In genomic region chr19:18194208-18194530, GRCh38 we compare ENCODE assay signal across 9 cellular contexts. TPM values are rescaled to one million over a fixed set of nuclear protein-coding genes. Genes with fewer than 3 reads are reported as not detected.
DNase-seq lines count a peak whose midpoint lies in the region; ATAC-seq, FAIRE-seq and TF ChIP-seq lines count a peak whose summit lies in the region.
"Had no signal": no experiment of that assay in that cellular context is flagged by ENCODE, and none has a peak within 500 bp of the region (broad histone marks: within the 10 kb centered on the region; RNA-seq: fewer than 3 reads in every experiment).

No MANE protein-coding gene starts in this region.

- 77% methylated on average over 8 of the region's 8 CpGs for WGBS in mesenchymal stem cell

- H2AFZ ChIP-seq in mesenchymal stem cell (ENCODE audit: low read depth, low read length) = no peak overlapping the region

- H3K9me3 ChIP-seq in right atrium auricular region (no peaks in the 10 kb centered on the region), mesenchymal stem cell (ENCODE audit: control insufficient read depth, low read length) (no peaks in the 10 kb centered on the region), WERI-Rb-1 (ENCODE audit: severe bottlenecking) (no peaks in the 10 kb centered on the region)

- H3K4me2 ChIP-seq in mesenchymal stem cell (ENCODE audit: low read length, poor library complexity, severe bottlenecking) = peak overlapping the region; percentile 66

- peak overlapping the region in 1 of 2 donors; percentile 42 for H3K27ac ChIP-seq in right atrium auricular region
- H3K27ac ChIP-seq in mesenchymal stem cell (ENCODE audit: low read length, poor library complexity, severe bottlenecking) = no peak overlapping the region
- H3K27ac ChIP-seq in WERI-Rb-1 = no peak overlapping the region

- H2BK5ac ChIP-seq in mesenchymal stem cell (ENCODE audit: low read depth, low read length, poor library complexity, severe bottlenecking) = no peak overlapping the region

- FAIRE-seq in D721Med (lab: Jason Lieb, UNC) = no peak

- DNase-seq in right atrium auricular region (ENCODE audit: low spot score) (no peak), Right ventricle myocardium superior (no peak), astrocyte of the cerebellum (ENCODE audit: low read depth) (no peak), mesenchymal stem cell (no peak), D721Med (ENCODE audit: insufficient read length, low spot score) (no peak), WERI-Rb-1 (no peak), RPMI8226 (no peak)
- DNase-seq: hippocampal formation had no signal

- H3K4me3 ChIP-seq in right atrium auricular region = peak overlapping the region; percentile 56 to 96
- peak overlapping the region; percentile 78 for H3K4me3 ChIP-seq in astrocyte of the cerebellum (ENCODE audit: low read depth, low read length)
- H3K4me3 ChIP-seq in mesenchymal stem cell (ENCODE audit: insufficient read depth in 1 of 2, low read depth in 1 of 2, low read length in 2 of 2) = peak overlapping the region in 1 of 2 experiments; percentile 90
- H3K4me3 ChIP-seq in WERI-Rb-1 (ENCODE audit: low read depth, low read length) = no peak overlapping the region

- intact Hi-C loops in Right ventricle myocardium superior (cut with DNase I) = no loop called here

- TF ChIP-seq CTCF in right atrium auricular region (IDR thresholded peaks at IDR 0.05) (no peak), astrocyte of the cerebellum (IDR thresholded peaks at IDR 0.05; ENCODE audit: low read depth, low read length, missing control alignments) (no peak), D721Med (IDR thresholded peaks at IDR 0.05; ENCODE audit: insufficient read depth, missing control alignments) (no peak), WERI-Rb-1 (IDR thresholded peaks at IDR 0.05; ENCODE audit: low read depth, low read length) (no peak)

- peak overlapping the region; percentile 91 for H3K9ac ChIP-seq in mesenchymal stem cell (ENCODE audit: low read length)

- H3K27me3 ChIP-seq in right atrium auricular region (no peaks in the 10 kb centered on the region), mesenchymal stem cell (ENCODE audit: control insufficient read depth in 1 of 2, insufficient read depth in 1 of 2, low read length in 2 of 2) (no peaks in the 10 kb centered on the region), WERI-Rb-1 (ENCODE audit: insufficient read depth, low read depth, severe bottlenecking) (no peaks in the 10 kb centered on the region)

- H3K18ac ChIP-seq in mesenchymal stem cell (ENCODE audit: low read depth in 1 of 2, low read length in 2 of 2) = no peak overlapping the region

- H3K14ac ChIP-seq in mesenchymal stem cell (ENCODE audit: low read length in 2 of 2) = no peak overlapping the region

- no peak overlapping the region for H2AK5ac ChIP-seq in mesenchymal stem cell (ENCODE audit: low read length, severe bottlenecking)

- H3K79me1 ChIP-seq in mesenchymal stem cell (replicated peaks; ENCODE audit: low read length, poor library complexity, severe bottlenecking) = peaks cover 14% of the 10 kb centered on the region

- no peak overlapping the region for H4K8ac ChIP-seq in mesenchymal stem cell (ENCODE audit: low read length)

- H3K36me3 ChIP-seq in right atrium auricular region = peaks cover 29% of the 10 kb centered on the region
- peaks cover 29 to 41% of the 10 kb centered on the region in 2 experiments for H3K36me3 ChIP-seq in mesenchymal stem cell (ENCODE audit: control insufficient read depth in 1 of 2, insufficient read depth in 2 of 2, low read depth in 1 of 2, low read length in 2 of 2)
- H3K36me3 ChIP-seq in WERI-Rb-1 = peaks cover 31% of the 10 kb centered on the region

- H2BK120ac ChIP-seq in mesenchymal stem cell (ENCODE audit: low read depth, low read length) = no peak overlapping the region

- no peak overlapping the region for H2BK15ac ChIP-seq in mesenchymal stem cell (ENCODE audit: low read depth, poor library complexity, severe bottlenecking)

- H4K91ac ChIP-seq in mesenchymal stem cell (ENCODE audit: low read length) = peak overlapping the region; percentile 13

- no peak overlapping the region for H3K23ac ChIP-seq in mesenchymal stem cell (ENCODE audit: low read length in 2 of 2)

- H3K4ac ChIP-seq in mesenchymal stem cell (ENCODE audit: low read depth in 1 of 2, low read length in 2 of 2) = no peak overlapping the region

- no peak for ATAC-seq in Right ventricle myocardium superior (ENCODE audit: poor library complexity)
- ATAC-seq in GM19397 (IDR thresholded peaks at IDR 0.05; ENCODE audit: unreplicated experiment) = no peak

- in situ Hi-C loops in astrocyte of the cerebellum (cut with HindIII; ENCODE audit: low sequenced_read_pairs) = no loop called here

- H3K4me1 ChIP-seq in right atrium auricular region = peaks cover 0 to 22% of the 10 kb centered on the region in 2 donors
- H3K4me1 ChIP-seq in mesenchymal stem cell (ENCODE audit: control insufficient read depth, insufficient read depth, low read depth, low read length) = peaks cover 16% of the 10 kb centered on the region

- no peak overlapping the region for H2BK12ac ChIP-seq in mesenchymal stem cell (ENCODE audit: low read length in 2 of 2)

RNA-seq across cellular contexts. Expression of gene MPV17L2, which starts 1.2 kb away (rescaled TPM):
- total RNA-seq in right atrium auricular region (10 to 100 TPM; 28.3 to 40.8 TPM), Right ventricle myocardium superior (9.4 TPM)
- 19.7 TPM for polyA plus RNA-seq in mesenchymal stem cell (2013, experiment 1 of 2)
- polyA plus RNA-seq in mesenchymal stem cell (2013, experiment 2 of 2) = 20.2 TPM

RNA-seq across cellular contexts. Expression of gene RAB3A, which starts 9.7 kb away (rescaled TPM):
- total RNA-seq in right atrium auricular region (10 to 100 TPM in 1 of 2 donors, 1 to 10 TPM in 1; 8.6 to 27.0 TPM), Right ventricle myocardium superior (26.7 TPM)
- 5.6 TPM for polyA plus RNA-seq in mesenchymal stem cell (2013, experiment 1 of 2)
- polyA plus RNA-seq in mesenchymal stem cell (2013, experiment 2 of 2) = 5.8 TPM

RNA-seq across cellular contexts. Expression of gene IFI30, which starts 20.6 kb away (rescaled TPM):
- total RNA-seq in right atrium auricular region (10 to 100 TPM in 1 of 2 donors, 1 to 10 TPM in 1; 8.1 to 43.2 TPM), Right ventricle myocardium superior (23.1 TPM)
- polyA plus RNA-seq in mesenchymal stem cell (2013, experiment 1 of 2) = 28.4 TPM
- 27.7 TPM for polyA plus RNA-seq in mesenchymal stem cell (2013, experiment 2 of 2)

RNA-seq across cellular contexts. Expression of gene PDE4C, which starts 32.1 kb away (rescaled TPM):
- total RNA-seq in right atrium auricular region = 1 to 10 TPM in 1 of 2 donors, not detected in 1; 1.4 TPM
- 1.8 TPM for total RNA-seq in Right ventricle myocardium superior
- polyA plus RNA-seq in mesenchymal stem cell (2013, experiment 1 of 2) = 0.04 TPM
- polyA plus RNA-seq in mesenchymal stem cell (2013, experiment 2 of 2) = not detected

RNA-seq across cellular contexts. Expression of gene PIK3R2, which starts 41.2 kb away (rescaled TPM):
- total RNA-seq in right atrium auricular region = 10 to 100 TPM; 18.7 to 19.0 TPM
- total RNA-seq in Right ventricle myocardium superior = 20.8 TPM
- polyA plus RNA-seq in mesenchymal stem cell (2013, experiment 1 of 2) = 83.2 TPM
- 80.2 TPM for polyA plus RNA-seq in mesenchymal stem cell (2013, experiment 2 of 2)
